1 cellular context compared by ENCODE assay signal in the genomic region with DNA sequence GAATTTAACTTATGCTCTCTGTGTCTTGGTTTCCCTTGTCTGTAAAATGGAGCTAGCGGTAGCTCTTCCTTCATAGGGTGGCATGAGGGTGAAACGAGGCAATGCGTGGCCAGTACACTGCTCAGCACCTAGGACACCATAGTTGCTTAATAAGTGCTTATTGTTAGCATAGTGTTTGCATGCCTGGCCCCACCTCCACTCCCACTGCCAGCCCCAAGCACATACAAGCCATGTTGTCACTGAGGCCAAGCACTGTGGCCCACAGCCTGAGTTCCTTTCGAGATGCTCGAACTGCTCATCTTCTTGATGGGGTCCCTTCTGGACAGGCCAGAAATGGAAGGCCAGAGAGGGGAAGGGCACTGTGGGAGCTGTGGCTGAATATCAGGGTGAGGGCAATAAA.
TF ChIP-seq lines count a peak whose summit lies in the region.

No MANE protein-coding gene starts in this region.

TF ChIP-seq in IMR-90, 13 proteins besides CTCF, POLR2A, EP300 and RAD21 (continued from another document):
- TF ChIP-seq, protein P1, sequence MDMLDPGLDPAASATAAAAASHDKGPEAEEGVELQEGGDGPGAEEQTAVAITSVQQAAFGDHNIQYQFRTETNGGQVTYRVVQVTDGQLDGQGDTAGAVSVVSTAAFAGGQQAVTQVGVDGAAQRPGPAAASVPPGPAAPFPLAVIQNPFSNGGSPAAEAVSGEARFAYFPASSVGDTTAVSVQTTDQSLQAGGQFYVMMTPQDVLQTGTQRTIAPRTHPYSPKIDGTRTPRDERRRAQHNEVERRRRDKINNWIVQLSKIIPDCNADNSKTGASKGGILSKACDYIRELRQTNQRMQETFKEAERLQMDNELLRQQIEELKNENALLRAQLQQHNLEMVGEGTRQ (IDR thresholded peaks at IDR 0.05; ENCODE audit: low read depth, low read length), result no peak
- TF ChIP-seq RCOR1 (IDR thresholded peaks at IDR 0.05; ENCODE audit: insufficient replicate concordance, low read length), result no peak
